In genomic region chr12:47907851-47908454, GRCh38 we compare ENCODE assay signal across 26 cellular contexts. TPM values are rescaled to one million over a fixed set of nuclear protein-coding genes. Genes with fewer than 3 reads are reported as not detected.
DNase-seq lines count a peak whose midpoint lies in the region; ATAC-seq and TF ChIP-seq lines count a peak whose summit lies in the region.
"Had no signal": no experiment of that assay in that cellular context is flagged by ENCODE, and none has a peak within 500 bp of the region (broad histone marks: within the 10 kb centered on the region; RNA-seq: fewer than 3 reads in every experiment).

No MANE protein-coding gene starts in this region.

- H3K36me3 ChIP-seq in duodenal mucosa (ENCODE audit: control insufficient read depth in 1 of 2, insufficient read depth in 2 of 2, low read length in 2 of 2) (no peaks in the 10 kb centered on the region), mucosa of rectum (ENCODE audit: control insufficient read depth in 2 of 2, insufficient read depth in 2 of 2, low read length in 2 of 2) (no peaks in the 10 kb centered on the region), vagina (no peaks in the 10 kb centered on the region), left lung (no peaks in the 10 kb centered on the region)

- TF ChIP-seq CTCF in vagina (IDR thresholded peaks at IDR 0.05) (no peak), left lung (IDR thresholded peaks at IDR 0.05) (no peak)

- ATAC-seq in GM18907 (IDR thresholded peaks at IDR 0.05; ENCODE audit: unreplicated experiment) (no peak), left lung (no peak)
- ATAC-seq: GM23338, Panc1 had no signal

- intact Hi-C loops in vagina (cut with DNase I) (no loop called here), left lung (cut with DNase I) (loop anchor here in 1 of 2 donors (10.0 kb wide), 1 partner anchor 47 kb away; no protein-coding TSS in a partner anchor)

- H3K4me3 ChIP-seq in duodenal mucosa (ENCODE audit: low read depth in 1 of 2, low read length in 2 of 2) (no peak overlapping the region), mucosa of rectum (ENCODE audit: low read length in 2 of 2) (peak overlapping the region in 1 of 2 donors; percentile 6), vagina (no peak overlapping the region), left lung (no peak overlapping the region)
- H3K4me3 ChIP-seq: GM23338 had no signal

- H3K27me3 ChIP-seq in duodenal mucosa (ENCODE audit: control insufficient read depth in 1 of 2, insufficient read depth in 2 of 2, low read length in 2 of 2) (no peaks in the 10 kb centered on the region), mucosa of rectum (ENCODE audit: control insufficient read depth in 2 of 2, insufficient read depth in 2 of 2, low read length in 2 of 2) (no peaks in the 10 kb centered on the region), vagina (no peaks in the 10 kb centered on the region), left lung (peaks cover 0 to 40% of the 10 kb centered on the region in 2 donors)

- peak; percentile 30 for DNase-seq in activated CD8-positive, alpha-beta memory T cell treated with anti-CD3 and anti-CD28 coated beads, Interleukin-2, amount 50 U/mL, for 48 hours
- DNase-seq in activated CD8-positive, alpha-beta memory T cell treated with anti-CD3 and anti-CD28 coated beads, Interleukin-2, amount 50 U/mL, for 4 hours, result no peak
- DNase-seq in vagina (ENCODE audit: extremely low spot score in 2 of 2) (peak; percentile 34 to 47), COLO829 (ENCODE audit: low spot score) (no peak), left lung (no peak)
- DNase-seq: AML-193; C1 segment of cervical spinal cord; CD8-positive, alpha-beta memory T cell; DMS53; GDM1; HCEC 1CT; KBM-7; NCI-H1092 treated with DMSO at 0.1 percent for 48 hours; NCI-H1436 treated with DMSO at 0.1 percent for 48 hours; NCI-H1930; NCI-H2171; NCI-H345; NCI-H524; NCI-H774; SIG-M5; SK-N-SH had no signal

- H3K27ac ChIP-seq in duodenal mucosa (ENCODE audit: low read depth, low read length) (no peak overlapping the region), mucosa of rectum (ENCODE audit: low read depth in 2 of 2, low read length in 2 of 2) (peak overlapping the region; percentile 76 to 84), vagina (no peak overlapping the region), left lung (no peak overlapping the region)

- no peak for TF ChIP-seq POLR2A in vagina (IDR thresholded peaks at IDR 0.05)

- H3K9me3 ChIP-seq in duodenal mucosa (ENCODE audit: control insufficient read depth in 1 of 2, low read length in 2 of 2), result no peaks in the 10 kb centered on the region
- H3K9me3 ChIP-seq in mucosa of rectum (ENCODE audit: control insufficient read depth in 2 of 2, low read length in 2 of 2), result no peaks in the 10 kb centered on the region
- H3K9me3 ChIP-seq in vagina, result no peaks in the 10 kb centered on the region
- H3K9me3 ChIP-seq in left lung, result no peaks in the 10 kb centered on the region
- H3K9me3 ChIP-seq: SK-N-SH had no signal

- H3K4me1 ChIP-seq in duodenal mucosa (ENCODE audit: control insufficient read depth in 1 of 2, insufficient read depth in 2 of 2, low read length in 2 of 2), result peaks cover 39 to 61% of the 10 kb centered on the region in 2 donors
- H3K4me1 ChIP-seq in mucosa of rectum (ENCODE audit: control insufficient read depth in 2 of 2, insufficient read depth in 2 of 2, low read length in 2 of 2), result peaks cover 33 to 79% of the 10 kb centered on the region in 2 donors
- H3K4me1 ChIP-seq in vagina, result peaks cover 17% of the 10 kb centered on the region
- peaks cover 5 to 24% of the 10 kb centered on the region in 2 donors for H3K4me1 ChIP-seq in left lung

- H3K9ac ChIP-seq in duodenal mucosa (ENCODE audit: low read depth in 1 of 2, low read length in 2 of 2) (peak overlapping the region; percentile 30 to 48), mucosa of rectum (ENCODE audit: low read depth in 1 of 2, low read length in 2 of 2) (peak overlapping the region in 1 of 2 donors; percentile 50)
- H3K9ac ChIP-seq: SK-N-SH had no signal

RNA-seq across cellular contexts. Expression of gene VDR, which starts 3.2 kb away (rescaled TPM):
- total RNA-seq in vagina (23.6 TPM), left lung (10 to 100 TPM; 29.7 to 32.1 TPM)

RNA-seq across cellular contexts. Expression of gene TMEM106C, which starts 55.4 kb away (rescaled TPM):
- total RNA-seq in vagina, result 25.3 TPM
- 10 to 100 TPM; 43.1 to 66.8 TPM for total RNA-seq in left lung

Comparison
In these comparisons a context has a peak if more than half of its experiments do, and no peak if none do; other contexts are left out.
1. DNase-seq: peak in activated CD8-positive, alpha-beta memory T cell treated with anti-CD3 and anti-CD28 coated beads, Interleukin-2, amount 50 U/mL, for 48 hours (single experiment) and vagina (2 of 2); none in activated CD8-positive, alpha-beta memory T cell treated with anti-CD3 and anti-CD28 coated beads, Interleukin-2, amount 50 U/mL, for 4 hours (single experiment), COLO829 (single experiment) and left lung (0 of 2).
2. H3K27ac ChIP-seq: peak in mucosa of rectum (2 of 2); none in duodenal mucosa (single experiment), vagina (single experiment) and left lung (0 of 2).